2 cellular contexts compared by ENCODE assay signal in genomic region chr2:191176801-191177438, GRCh38.
TF ChIP-seq lines count a peak whose summit lies in the region.

No MANE protein-coding gene starts in this region.

TF ChIP-seq in liver, 16 proteins besides CTCF, POLR2A, EP300 and RAD21:
- TF ChIP-seq FOXA1 (IDR thresholded peaks at IDR 0.05) (no peak), ZBTB33 (IDR thresholded peaks at IDR 0.05) (no peak), MAX (IDR thresholded peaks at IDR 0.05) (no peak), RXRA (IDR thresholded peaks at IDR 0.05) (peak; percentile 87 to 91), YY1 (IDR thresholded peaks at IDR 0.05) (no peak), SP1 (IDR thresholded peaks at IDR 0.05) (peak; percentile 86), EGR1 (IDR thresholded peaks at IDR 0.05; ENCODE audit: low read depth in 2 of 2) (peak; percentile 4 to 13), NR2F2 (IDR thresholded peaks at IDR 0.05) (peak; percentile 48), ATF3 (IDR thresholded peaks at IDR 0.05) (peak; percentile 24), GABPA (IDR thresholded peaks at IDR 0.05 in 1 of 2, conservative IDR thresholded peaks at IDR 0.05 in 1 of 2) (no peak), REST (IDR thresholded peaks at IDR 0.05) (no peak), TAF1 (conservative IDR thresholded peaks at IDR 0.05) (no peak), HNF4G (IDR thresholded peaks at IDR 0.05) (peak; percentile 12), FOXA2 (IDR thresholded peaks at IDR 0.05) (no peak), HNF4A (conservative IDR thresholded peaks at IDR 0.05) (peak; percentile 64 to 76), JUND (IDR thresholded peaks at IDR 0.05) (peak; percentile 27 to 42)

TF ChIP-seq in HepG2, 621 proteins besides CTCF, POLR2A, EP300 and RAD21:
- TF ChIP-seq HDAC6 (IDR thresholded peaks at IDR 0.05; ENCODE audit: low read depth, low read length) (no peak), ZBTB40 (IDR thresholded peaks at IDR 0.05) (no peak), ZBTB40 (CRISPR knock-in tag; IDR thresholded peaks at IDR 0.05) (no peak), THYN1 (CRISPR knock-in tag; IDR thresholded peaks at IDR 0.05; ENCODE audit: borderline replicate concordance, low read depth) (no peak), SOX6 (IDR thresholded peaks at IDR 0.05) (no peak), SOX6 (CRISPR knock-in tag; IDR thresholded peaks at IDR 0.05) (no peak), DBP (CRISPR knock-in tag; IDR thresholded peaks at IDR 0.05; ENCODE audit: not compliant biosample characterization) (no peak), ZNF3 (CRISPR knock-in tag; IDR thresholded peaks at IDR 0.05) (no peak), STAG1 (CRISPR knock-in tag; IDR thresholded peaks at IDR 0.05) (no peak), KLF12 (CRISPR knock-in tag; IDR thresholded peaks at IDR 0.05; ENCODE audit: borderline replicate concordance) (no peak), ZNF563 (CRISPR knock-in tag; IDR thresholded peaks at IDR 0.05) (no peak), ZNF839 (CRISPR knock-in tag; IDR thresholded peaks at IDR 0.05; ENCODE audit: borderline replicate concordance) (no peak), ZBTB33 (CRISPR knock-in tag; IDR thresholded peaks at IDR 0.05) (no peak), SMAD3 (CRISPR knock-in tag; IDR thresholded peaks at IDR 0.05) (no peak), POLR2AphosphoS2 (IDR thresholded peaks at IDR 0.05; ENCODE audit: low read depth, low read length) (no peak), MED13 (CRISPR knock-in tag; IDR thresholded peaks at IDR 0.05) (no peak), HOXA7 (CRISPR knock-in tag; IDR thresholded peaks at IDR 0.05) (no peak), USF2 (IDR thresholded peaks at IDR 0.05; ENCODE audit: low read depth, low read length) (no peak), USF2 (CRISPR knock-in tag; IDR thresholded peaks at IDR 0.05; ENCODE audit: borderline replicate concordance) (no peak), ZNF432 (CRISPR knock-in tag; IDR thresholded peaks at IDR 0.05; ENCODE audit: borderline replicate concordance) (no peak), ZBTB38 (CRISPR knock-in tag; IDR thresholded peaks at IDR 0.05) (no peak), MAFG (CRISPR knock-in tag; IDR thresholded peaks at IDR 0.05) (no peak), ZNF891 (CRISPR knock-in tag; IDR thresholded peaks at IDR 0.05) (no peak)
